ENCODE assay signal across 20 cellular contexts in genomic region chr4:1837069-1837468, GRCh38.
"Had no signal": no experiment of that assay in that cellular context is flagged by ENCODE, and none has a peak within 500 bp of the region (broad histone marks: within the 10 kb centered on the region; RNA-seq: fewer than 3 reads in every experiment).

No MANE protein-coding gene starts in this region.

- ATAC-seq: activated CD4-positive, alpha-beta T cell treated with anti-CD3 and anti-CD28 coated beads for 36 hours; activated CD8-positive, alpha-beta T cell treated with anti-CD3 and anti-CD28 coated beads for 36 hours; activated T-cell treated with anti-CD3 and anti-CD28 coated beads, Interleukin-2, amount 50 U/mL, for 4 hours; activated T-helper 17 cell treated with anti-CD3 and anti-CD28 coated beads, Interleukin-2, amount 50 U/mL, for 72 hours had no signal

- H3K9me3 ChIP-seq: colonic mucosa had no signal

- H3K27ac ChIP-seq: brain microvascular endothelial cell, colonic mucosa, epithelial cell of prostate had no signal

- H3K27me3 ChIP-seq: brain microvascular endothelial cell, colonic mucosa had no signal

- H3K4me3 ChIP-seq: colonic mucosa had no signal

- H3K4me1 ChIP-seq: colonic mucosa had no signal

- DNase-seq: activated CD4-positive, alpha-beta T cell treated with anti-CD3 and anti-CD28 coated beads for 36 hours; activated CD4-positive, alpha-beta T cell treated with anti-CD3 and anti-CD28 coated beads, Interleukin-2, amount 10 ng/mL, durations not matched to agents 7 days and 5 days; activated CD4-positive, alpha-beta T cell treated with anti-CD3 and anti-CD28 coated beads, Interleukin-2, amount 50 U/mL, for 48 hours; activated CD4-positive, CD25-positive, alpha-beta regulatory T cell; activated CD4-positive, CD25-positive, alpha-beta regulatory T cell treated with anti-CD3 and anti-CD28 coated beads, Interleukin-2, amount 50 U/mL, for 72 hours; activated CD8-positive, alpha-beta memory T cell treated with anti-CD3 and anti-CD28 coated beads for 24 hours; activated CD8-positive, alpha-beta T cell treated with anti-CD3 and anti-CD28 coated beads for 36 hours; activated effector memory CD4-positive, alpha-beta T cell treated with Interleukin-2 at 50 U/mL for 16 hours; activated gamma-delta T cell treated with Interleukin-2 at 50 U/mL for 16 hours; activated naive CD4-positive, alpha-beta T cell treated with anti-CD3 and anti-CD28 coated beads, Interleukin-2, amount 50 U/mL, for 16 hours; activated naive CD4-positive, alpha-beta T cell treated with Interleukin-2 at 50 U/mL for 16 hours; activated T-cell treated with anti-CD3 and anti-CD28 coated beads, Interleukin-2, amount 50 U/mL, for 4 hours; amniotic stem cell; brain microvascular endothelial cell; colonic mucosa; effector CD8-positive, alpha-beta T cell; foreskin fibroblast; T-helper 2 cell had no signal
